Comparison of ENCODE assay signal across 8 cellular contexts in genomic region chr1:212608956-212609700, GRCh38. TPM values are rescaled to one million over a fixed set of nuclear protein-coding genes. Genes with fewer than 3 reads are reported as not detected.
DNase-seq lines count a peak whose midpoint lies in the region; ATAC-seq and TF ChIP-seq lines count a peak whose summit lies in the region.

No MANE protein-coding gene starts in this region.

- CTCF ChIA-PET in GM10248 (lab: Yijun Ruan, JAX): interaction anchor here (0.7 to 2.8 kb wide), 10 partner anchors 10 to 911 kb away, joined by 3 to 10 read pairs (median 4); no protein-coding TSS in a partner anchor
- CTCF ChIA-PET in activated CD4-positive, alpha-beta memory T cell treated with anti-CD3 and anti-CD28 coated beads, Interleukin-2, amount 10 ng/mL, durations not matched to agents 7 days and 5 days (lab: Charles Lee): interaction anchor here (0.6 to 3.1 kb wide), 10 partner anchors 9 to 574 kb away, joined by 3 to 29 read pairs (median 4); partner anchors contain the start of genes DTL, INTS7 and VASH2

- peak; percentile 44 for ATAC-seq in stimulated activated memory B cell treated with anti-CD40 and anti-IgM and Interleukin-4, amounts not matched to agents 10 μg/mL and 1 μg/mL and 100 μg/mL, for 72 hours

- peaks cover 3% of the 10 kb centered on the region for H3K36me3 ChIP-seq in endocrine pancreas (ENCODE audit: control insufficient read depth, insufficient read depth, low read length)

- DNase-seq in GM10248 (ENCODE audit: extremely low spot score) (peak; percentile 65), HCEC 1CT (peak; percentile 37), NB4 (ENCODE audit: low read depth) (peak; percentile 77), mesothelial cell of epicardium (ENCODE audit: low spot score in 2 of 2, unreplicated experiment in 2 of 2) (peak in 1 of 2 experiments; percentile 77), cerebellum (ENCODE audit: low spot score) (no peak)
- peak; percentile 68 for DNase-seq in activated CD4-positive, alpha-beta memory T cell treated with anti-CD3 and anti-CD28 coated beads, Interleukin-2, amount 10 ng/mL, durations not matched to agents 7 days and 5 days

- H3K4me1 ChIP-seq in endocrine pancreas (ENCODE audit: control insufficient read depth, insufficient read depth, low read length): no peaks in the 10 kb centered on the region

- POLR2A ChIA-PET in GM10248 (lab: Yijun Ruan, JAX): interaction anchor here (0.6 to 2.3 kb wide), 47 partner anchors 9 to 1777 kb away, joined by 3 to 34 read pairs (median 4); partner anchors contain the start of genes DTL, FLVCR1, INTS7 and NSL1
- POLR2A ChIA-PET in activated CD4-positive, alpha-beta memory T cell treated with anti-CD3 and anti-CD28 coated beads, Interleukin-2, amount 10 ng/mL, durations not matched to agents 7 days and 5 days (lab: Charles Lee): interaction anchor here (0.5 to 5.0 kb wide), 26 partner anchors 9 to 573 kb away, joined by 3 to 94 read pairs (median 3); partner anchors contain the start of genes DTL, INTS7, NSL1 and TATDN3

- no peaks in the 10 kb centered on the region for H3K9me3 ChIP-seq in endocrine pancreas (ENCODE audit: control insufficient read depth, low read length)

- H3K27me3 ChIP-seq in endocrine pancreas (ENCODE audit: control insufficient read depth, insufficient read depth, low read length): peaks cover 5% of the 10 kb centered on the region

- peak overlapping the region; percentile 91 for H3K27ac Mint-ChIP-seq in activated CD4-positive, alpha-beta memory T cell treated with anti-CD3 and anti-CD28 coated beads, Interleukin-2, amount 10 ng/mL, durations not matched to agents 7 days and 5 days
- peak overlapping the region; percentile 93 for H3K27ac Mint-ChIP-seq in mesothelial cell of epicardium
- peak overlapping the region; percentile 90 for H3K27ac Mint-ChIP-seq in stimulated activated memory B cell treated with anti-CD40 and anti-IgM and Interleukin-4, amounts not matched to agents 10 μg/mL and 1 μg/mL and 100 μg/mL, for 72 hours

- peaks cover 35% of the 10 kb centered on the region for H3K27me3 Mint-ChIP-seq in activated CD4-positive, alpha-beta memory T cell treated with anti-CD3 and anti-CD28 coated beads, Interleukin-2, amount 10 ng/mL, durations not matched to agents 7 days and 5 days
- peaks cover 48% of the 10 kb centered on the region for H3K27me3 Mint-ChIP-seq in mesothelial cell of epicardium (ENCODE audit: low read depth)
- peaks cover 55% of the 10 kb centered on the region for H3K27me3 Mint-ChIP-seq in stimulated activated memory B cell treated with anti-CD40 and anti-IgM and Interleukin-4, amounts not matched to agents 10 μg/mL and 1 μg/mL and 100 μg/mL, for 72 hours

- H3K36me3 Mint-ChIP-seq in activated CD4-positive, alpha-beta memory T cell treated with anti-CD3 and anti-CD28 coated beads, Interleukin-2, amount 10 ng/mL, durations not matched to agents 7 days and 5 days (ENCODE audit: low read depth): peaks cover 29% of the 10 kb centered on the region
- H3K36me3 Mint-ChIP-seq in mesothelial cell of epicardium: no peaks in the 10 kb centered on the region
- no peaks in the 10 kb centered on the region for H3K36me3 Mint-ChIP-seq in stimulated activated memory B cell treated with anti-CD40 and anti-IgM and Interleukin-4, amounts not matched to agents 10 μg/mL and 1 μg/mL and 100 μg/mL, for 72 hours

- H3K4me3 ChIP-seq in NB4 (ENCODE audit: low read depth, low read length): peak overlapping the region; percentile 69
- H3K4me3 ChIP-seq in endocrine pancreas (ENCODE audit: control insufficient read depth, insufficient read depth, low read length): no peak overlapping the region

- peaks cover 58% of the 10 kb centered on the region for H3K4me1 Mint-ChIP-seq in activated CD4-positive, alpha-beta memory T cell treated with anti-CD3 and anti-CD28 coated beads, Interleukin-2, amount 10 ng/mL, durations not matched to agents 7 days and 5 days
- H3K4me1 Mint-ChIP-seq in mesothelial cell of epicardium: peaks cover 74% of the 10 kb centered on the region
- H3K4me1 Mint-ChIP-seq in stimulated activated memory B cell treated with anti-CD40 and anti-IgM and Interleukin-4, amounts not matched to agents 10 μg/mL and 1 μg/mL and 100 μg/mL, for 72 hours: peaks cover 35% of the 10 kb centered on the region

- no peaks in the 10 kb centered on the region for H3K9me3 Mint-ChIP-seq in activated CD4-positive, alpha-beta memory T cell treated with anti-CD3 and anti-CD28 coated beads, Interleukin-2, amount 10 ng/mL, durations not matched to agents 7 days and 5 days
- no peaks in the 10 kb centered on the region for H3K9me3 Mint-ChIP-seq in mesothelial cell of epicardium
- H3K9me3 Mint-ChIP-seq in stimulated activated memory B cell treated with anti-CD40 and anti-IgM and Interleukin-4, amounts not matched to agents 10 μg/mL and 1 μg/mL and 100 μg/mL, for 72 hours: no peaks in the 10 kb centered on the region

- H3K9ac ChIP-seq in endocrine pancreas (ENCODE audit: control insufficient read depth, insufficient read depth, low read length): peak overlapping the region; percentile 79

- no peak for TF ChIP-seq POLR2A in NB4 (IDR thresholded peaks at IDR 0.05; ENCODE audit: extremely low read depth, insufficient read length)

- TF ChIP-seq CTCF in GM10248 (IDR thresholded peaks at IDR 0.05; ENCODE audit: control extremely low read depth, extremely low read depth, low read depth, missing control alignments) (peak; percentile 68), NB4 (IDR thresholded peaks at IDR 0.05; ENCODE audit: low read depth, low read length) (peak; percentile 46), mesothelial cell of epicardium (IDR thresholded peaks at IDR 0.05; ENCODE audit: unreplicated experiment) (peak; percentile 65)

- peak overlapping the region; percentile 95 for H3K4me3 Mint-ChIP-seq in activated CD4-positive, alpha-beta memory T cell treated with anti-CD3 and anti-CD28 coated beads, Interleukin-2, amount 10 ng/mL, durations not matched to agents 7 days and 5 days
- H3K4me3 Mint-ChIP-seq in mesothelial cell of epicardium: peak overlapping the region; percentile 85
- H3K4me3 Mint-ChIP-seq in stimulated activated memory B cell treated with anti-CD40 and anti-IgM and Interleukin-4, amounts not matched to agents 10 μg/mL and 1 μg/mL and 100 μg/mL, for 72 hours: peak overlapping the region; percentile 87

RNA-seq across cellular contexts. Expression of gene ATF3, which starts 0.6 kb away (rescaled TPM):
- total RNA-seq in activated CD4-positive, alpha-beta memory T cell treated with anti-CD3 and anti-CD28 coated beads, Interleukin-2, amount 10 ng/mL, durations not matched to agents 7 days and 5 days: 10 to 100 TPM; 21.6 to 21.8 TPM
- total RNA-seq in mesothelial cell of epicardium (134 to 147 TPM (median 146 TPM) in 3 replicates), cerebellum (1.5 TPM)
